12 cellular contexts compared by ENCODE assay signal in the genomic region with DNA sequence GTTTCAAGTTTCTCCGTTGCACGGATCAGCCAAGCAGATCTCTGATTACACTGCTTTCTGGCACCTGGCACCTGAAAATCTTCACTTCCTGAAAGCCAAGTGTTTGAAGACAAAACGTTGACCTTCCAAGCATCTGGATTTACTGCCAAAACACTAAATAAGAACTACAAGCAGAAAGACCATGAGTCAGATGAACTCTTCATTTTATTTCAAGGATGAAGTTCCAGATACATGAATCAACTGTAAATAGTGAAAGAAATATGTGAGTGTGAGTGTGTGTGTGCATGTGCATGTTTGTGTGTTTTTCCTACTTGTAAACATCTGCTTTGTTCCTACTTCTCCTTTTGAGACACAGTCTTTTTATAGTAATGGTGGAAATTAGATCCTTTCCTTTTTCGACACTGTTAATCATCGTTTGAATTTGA. TPM values are rescaled to one million over a fixed set of nuclear protein-coding genes. Genes with fewer than 3 reads are reported as not detected.
DNase-seq lines count a peak whose midpoint lies in the region; ATAC-seq and TF ChIP-seq lines count a peak whose summit lies in the region.
"Had no signal": no experiment of that assay in that cellular context is flagged by ENCODE, and none has a peak within 500 bp of the region (broad histone marks: within the 10 kb centered on the region; RNA-seq: fewer than 3 reads in every experiment).

No MANE protein-coding gene starts in this region.

- intact Hi-C loops in Caco-2 (cut with micrococcal nuclease; ENCODE audit: unreplicated experiment), result no loop called here

- TF ChIP-seq CTCF in kidney epithelial cell (IDR thresholded peaks at IDR 0.05; ENCODE audit: insufficient read depth, low read length, poor library complexity, severe bottlenecking) (no peak), Caco-2 (IDR thresholded peaks at IDR 0.05; ENCODE audit: insufficient read depth in 1 of 2, low read depth in 1 of 2, low read length in 1 of 2, severe bottlenecking in 1 of 2, unreplicated experiment in 1 of 2) (no peak)

- H3K4me3 ChIP-seq in HUES64 (ENCODE audit: low read length) (no peak overlapping the region), kidney epithelial cell (ENCODE audit: low read depth, low read length) (no peak overlapping the region), Caco-2 (ENCODE audit: low read depth, low read length) (no peak overlapping the region)
- H3K4me3 ChIP-seq: spleen had no signal

- H3K4me3 Mint-ChIP-seq in Caco-2 (ENCODE audit: unreplicated experiment), result no peak overlapping the region
- H3K4me3 Mint-ChIP-seq: stimulated activated memory B cell treated with anti-CD40 and anti-IgM and Interleukin-4, amounts not matched to agents 10 μg/mL and 1 μg/mL and 100 μg/mL, for 72 hours had no signal

- peaks cover 32% of the 10 kb centered on the region for H3K4me1 ChIP-seq in HUES64 (ENCODE audit: insufficient read depth, low read length)
- H3K4me1 ChIP-seq in Caco-2, result no peaks in the 10 kb centered on the region
- H3K4me1 ChIP-seq: spleen had no signal

- H3K36me3 ChIP-seq in HUES64 (ENCODE audit: insufficient read depth, low read length) (no peaks in the 10 kb centered on the region), kidney epithelial cell (ENCODE audit: control insufficient read depth, insufficient read depth, low read length) (no peaks in the 10 kb centered on the region), Caco-2 (ENCODE audit: control insufficient read depth, insufficient read depth, low read length) (no peaks in the 10 kb centered on the region)
- H3K36me3 ChIP-seq: spleen had no signal

- peak overlapping the region; percentile 27; the same call in 1 of the 2 replicates for H3K27ac ChIP-seq in HUES64 (ENCODE audit: low read depth, low read length)
- H3K27ac ChIP-seq: spleen had no signal

- H3K9me3 ChIP-seq in HUES64 (ENCODE audit: insufficient read depth, low read depth, low read length) (no peaks in the 10 kb centered on the region), Caco-2 (no peaks in the 10 kb centered on the region)
- H3K9me3 ChIP-seq: spleen had no signal

- no peaks in the 10 kb centered on the region for H3K27me3 Mint-ChIP-seq in Caco-2 (ENCODE audit: insufficient read depth, unreplicated experiment)
- H3K27me3 Mint-ChIP-seq: stimulated activated memory B cell treated with anti-CD40 and anti-IgM and Interleukin-4, amounts not matched to agents 10 μg/mL and 1 μg/mL and 100 μg/mL, for 72 hours had no signal

- H3K4me1 Mint-ChIP-seq in Caco-2 (ENCODE audit: low read depth, unreplicated experiment), result peaks cover 8% of the 10 kb centered on the region
- H3K4me1 Mint-ChIP-seq: stimulated activated memory B cell treated with anti-CD40 and anti-IgM and Interleukin-4, amounts not matched to agents 10 μg/mL and 1 μg/mL and 100 μg/mL, for 72 hours had no signal

- ATAC-seq in GM19397 (IDR thresholded peaks at IDR 0.05; ENCODE audit: unreplicated experiment), result no peak
- ATAC-seq: stimulated activated memory B cell treated with anti-CD40 and anti-IgM and Interleukin-4, amounts not matched to agents 10 μg/mL and 1 μg/mL and 100 μg/mL, for 72 hours had no signal

- no peak overlapping the region for H3K27ac Mint-ChIP-seq in Caco-2 (ENCODE audit: unreplicated experiment)
- H3K27ac Mint-ChIP-seq: stimulated activated memory B cell treated with anti-CD40 and anti-IgM and Interleukin-4, amounts not matched to agents 10 μg/mL and 1 μg/mL and 100 μg/mL, for 72 hours had no signal

- DNase-seq in AG08395 (ENCODE audit: low spot score) (peak; percentile 59), amniotic stem cell (lab: John Stamatoyannopoulos, UW) (peak; percentile 39), kidney epithelial cell (ENCODE audit: low read depth) (peak; percentile 23), activated T-cell treated with anti-CD3 and anti-CD28 coated beads for 4 hours (no peak), Caco-2 (no peak)
- DNase-seq in stimulated activated CD4-positive, alpha-beta T cell treated with anti-CD3 and anti-CD28 coated beads, Interleukin-4, amount 100 ng/mL, for 24 hours, result no peak
- DNase-seq: activated naive CD4-positive, alpha-beta T cell treated with anti-CD3 and anti-CD28 coated beads, Interleukin-2, amount 50 U/mL, for 16 hours; C1 segment of cervical spinal cord; spleen had no signal

- POLR2A ChIA-PET in Caco-2 (lab: Charles Lee), result no interaction called here

- CTCF ChIA-PET in Caco-2 (lab: Charles Lee), result no interaction called here

- H3K27me3 ChIP-seq in HUES64 (ENCODE audit: insufficient read depth, low read length) (no peaks in the 10 kb centered on the region), kidney epithelial cell (ENCODE audit: control insufficient read depth, insufficient read depth, low read length) (no peaks in the 10 kb centered on the region), Caco-2 (replicated peaks; ENCODE audit: control insufficient read depth, insufficient read depth, low read length) (no peaks in the 10 kb centered on the region)
- H3K27me3 ChIP-seq: spleen had no signal

- no peaks in the 10 kb centered on the region for H3K36me3 Mint-ChIP-seq in Caco-2 (ENCODE audit: insufficient read depth, unreplicated experiment)
- H3K36me3 Mint-ChIP-seq: stimulated activated memory B cell treated with anti-CD40 and anti-IgM and Interleukin-4, amounts not matched to agents 10 μg/mL and 1 μg/mL and 100 μg/mL, for 72 hours had no signal

- no peak overlapping the region for H3K9ac ChIP-seq in HUES64 (ENCODE audit: low read depth, low read length)

- BruUV-seq in Caco-2 (replicated peaks; lab: Mats Ljungman, UMichigan), result no TSS peak

- no peaks in the 10 kb centered on the region for H3K9me3 Mint-ChIP-seq in Caco-2 (ENCODE audit: unreplicated experiment)
- H3K9me3 Mint-ChIP-seq: stimulated activated memory B cell treated with anti-CD40 and anti-IgM and Interleukin-4, amounts not matched to agents 10 μg/mL and 1 μg/mL and 100 μg/mL, for 72 hours had no signal

- WGBS in HUES64, result 76% methylated on average over 5 of the region's 5 CpGs

RNA-seq across cellular contexts. Expression of gene DTNA, which starts 60.0 kb away (rescaled TPM):
- 11.8 TPM for polyA plus RNA-seq in HUES64 (2013, experiment 1 of 2)
- 15.2 TPM for polyA plus RNA-seq in HUES64 (2013, experiment 2 of 2)
- total RNA-seq in kidney epithelial cell, result 11.6 and 19.3 TPM in 2 replicates
- 10.0 and 10.4 TPM in 2 replicates for total RNA-seq in Caco-2 (2022)

Comparison
In these comparisons a context has a peak if more than half of its experiments do, and no peak if none do; other contexts are left out.
1. DNase-seq: peak in AG08395 (single experiment), amniotic stem cell (single experiment) and kidney epithelial cell (single experiment); none in stimulated activated CD4-positive, alpha-beta T cell treated with anti-CD3 and anti-CD28 coated beads, Interleukin-4, amount 100 ng/mL, for 24 hours (single experiment), activated T-cell treated with anti-CD3 and anti-CD28 coated beads for 4 hours (single experiment) and Caco-2 (0 of 2).